ENCODE assay signal across 10 cellular contexts in genomic region chr12:22670762-22671161, GRCh38. TPM values are rescaled to one million over a fixed set of nuclear protein-coding genes. Genes with fewer than 3 reads are reported as not detected.
DNase-seq lines count a peak whose midpoint lies in the region; ATAC-seq and TF ChIP-seq lines count a peak whose summit lies in the region.
"Had no signal": no experiment of that assay in that cellular context is flagged by ENCODE, and none has a peak within 500 bp of the region (broad histone marks: within the 10 kb centered on the region; RNA-seq: fewer than 3 reads in every experiment).

No MANE protein-coding gene starts in this region.

- TF ChIP-seq CTCF in C4-2B (conservative IDR thresholded peaks at IDR 0.05) = peak; percentile 59
- peak in 2 of 3 experiments; percentile 12 to 47; a peak in 2 of 6 replicates for TF ChIP-seq CTCF in HCT116 (IDR thresholded peaks at IDR 0.05 in 2 of 3, conservative IDR thresholded peaks at IDR 0.05 in 1 of 3; ENCODE audit: borderline replicate concordance in 1 of 3, insufficient read depth in 1 of 3, low read depth in 2 of 3, low read length in 2 of 3)
- peak in 3 of 4 donors; percentile 27 to 40 (median 28) for TF ChIP-seq CTCF in right lobe of liver (IDR thresholded peaks at IDR 0.05)

- H3K4me3 ChIP-seq in HCT116 (replicated peaks in 1 of 2; ENCODE audit: low read depth in 1 of 2, low read length in 2 of 2) (no peak overlapping the region), right lobe of liver (no peak overlapping the region)

- RAD21 ChIA-PET in HCT116 (lab: Charles Lee; ENCODE audit: low non-redundant PET in 1 of 2, low total read pairs in 2 of 2, uncharacterized antibody in 2 of 2, unreplicated experiment in 2 of 2) = no interaction called here

- no peak for TF ChIP-seq POLR2A in HCT116 (IDR thresholded peaks at IDR 0.05; ENCODE audit: borderline replicate concordance, extremely low read depth, insufficient read depth, insufficient read length)
- no peak for TF ChIP-seq POLR2A in right lobe of liver (IDR thresholded peaks at IDR 0.05)

- no peak overlapping the region for H3K4me2 ChIP-seq in HCT116 (ENCODE audit: low read length)

- H3K27ac ChIP-seq in C4-2B = no peak overlapping the region
- H3K27ac ChIP-seq in HCT116 (ENCODE audit: low read depth, low read length) = no peak overlapping the region
- no peak overlapping the region for H3K27ac ChIP-seq in right lobe of liver

- H3K79me2 ChIP-seq in HCT116 (ENCODE audit: insufficient read depth, low read length) = peaks cover 19% of the 10 kb centered on the region

- CTCF ChIA-PET in HCT116 (lab: Charles Lee) = interaction anchor here (1.0 to 2.2 kb wide), 4 partner anchors 8 to 588 kb away, joined by 3 to 15 read pairs (median 8); no protein-coding TSS in a partner anchor

- ATAC-seq in HCT116 (no peak), right lobe of liver (no peak), GM19324 (IDR thresholded peaks at IDR 0.05; ENCODE audit: low FRiP score, unreplicated experiment) (no peak), GM18867 (IDR thresholded peaks at IDR 0.05; ENCODE audit: unreplicated experiment) (no peak), GM18519 (IDR thresholded peaks at IDR 0.05; ENCODE audit: low FRiP score, unreplicated experiment) (no peak)

- no peak overlapping the region for H2AFZ ChIP-seq in HCT116 (ENCODE audit: low read depth, low read length, poor library complexity, severe bottlenecking)

- H3K36me3 ChIP-seq in HCT116 (ENCODE audit: control insufficient read depth in 1 of 2, insufficient read depth in 2 of 2, low read length in 2 of 2) = peaks cover 11 to 14% of the 10 kb centered on the region in 2 experiments
- peaks cover 0 to 9% (median under 1%) of the 10 kb centered on the region in 4 donors for H3K36me3 ChIP-seq in right lobe of liver

- H3K27me3 ChIP-seq in HCT116 (ENCODE audit: insufficient read depth, low read length) (no peaks in the 10 kb centered on the region), right lobe of liver (no peaks in the 10 kb centered on the region)

- H3K9me2 ChIP-seq in HCT116 (ENCODE audit: insufficient read depth) = no peaks in the 10 kb centered on the region

- DNase-seq in HCT116 (ENCODE audit: low read depth, low spot score) (no peak), amniotic epithelial cell (ENCODE audit: low read depth) (peak; percentile 16), right lobe of liver (no peak), SHP77 treated with DMSO at 0.1 percent for 48 hours (lab: John Stamatoyannopoulos, UW) (no peak)
- DNase-seq: activated naive CD8-positive, alpha-beta T cell treated with anti-CD3 and anti-CD28 coated beads, Interleukin-2, amount 10 ng/mL, durations not matched to agents 7 days and 5 days; NK-92 treated with Interleukin-12 subunit alpha and Interleukin-12 subunit beta, amount 100 ng/mL, for 24 hours had no signal

- H3K4me1 ChIP-seq in HCT116 (ENCODE audit: control insufficient read depth in 1 of 2, insufficient read depth in 2 of 2, low read length in 2 of 2) (no peaks in the 10 kb centered on the region), right lobe of liver (no peaks in the 10 kb centered on the region)

- intact Hi-C loops in HCT116 (cut with micrococcal nuclease) (no loop called here), right lobe of liver (cut with DNase I) (no loop called here)

- POLR2A ChIA-PET in HCT116 (lab: Charles Lee) = no interaction called here

- peak; percentile 16; the same call in 1 of the 2 replicates for TF ChIP-seq RAD21 in HCT116 (IDR thresholded peaks at IDR 0.05; ENCODE audit: low read depth)

- H4K20me1 ChIP-seq in HCT116 (ENCODE audit: insufficient read depth) = no peaks in the 10 kb centered on the region

- H3K9me3 ChIP-seq in HCT116 (ENCODE audit: control insufficient read depth in 1 of 2, insufficient read depth in 1 of 2, low read depth in 1 of 2, low read length in 2 of 2) (no peaks in the 10 kb centered on the region), right lobe of liver (no peaks in the 10 kb centered on the region)

- no peak overlapping the region for H3K9ac ChIP-seq in HCT116 (ENCODE audit: low read length)

- no TSS peak for BruUV-seq in HCT116 (replicated peaks; lab: Mats Ljungman, UMichigan)

TF ChIP-seq in HCT116, 20 proteins besides CTCF, POLR2A, EP300 and RAD21:
- TF ChIP-seq SIN3A (IDR thresholded peaks at IDR 0.05; ENCODE audit: low read depth) = no peak
- no peak for TF ChIP-seq EZH2phosphoT487 (IDR thresholded peaks at IDR 0.05; ENCODE audit: borderline replicate concordance)
- no peak for TF ChIP-seq EZH2 (IDR thresholded peaks at IDR 0.05)
- TF ChIP-seq SRF (IDR thresholded peaks at IDR 0.05; ENCODE audit: low read depth) = no peak
- TF ChIP-seq JUND (IDR thresholded peaks at IDR 0.05) = no peak
- TF ChIP-seq ZBTB33 (IDR thresholded peaks at IDR 0.05; ENCODE audit: extremely low read depth, insufficient replicate concordance, low read length) = no peak
- TF ChIP-seq CBX3 (IDR thresholded peaks at IDR 0.05; ENCODE audit: low read depth) = no peak
- TF ChIP-seq SP1 (IDR thresholded peaks at IDR 0.05; ENCODE audit: low read depth) = no peak
- TF ChIP-seq POLR2AphosphoS5 (IDR thresholded peaks at IDR 0.05; ENCODE audit: low read depth, low read length) = no peak
- no peak for TF ChIP-seq ZNF274 (IDR thresholded peaks at IDR 0.05; ENCODE audit: low read depth, low read length)
- no peak for TF ChIP-seq MAX (IDR thresholded peaks at IDR 0.05)
- TF ChIP-seq EGR1 (IDR thresholded peaks at IDR 0.05; ENCODE audit: low read depth) = no peak
- TF ChIP-seq ELF1 (IDR thresholded peaks at IDR 0.05; ENCODE audit: borderline replicate concordance, low read depth) = no peak
- no peak for TF ChIP-seq REST (IDR thresholded peaks at IDR 0.05; ENCODE audit: low read depth)
- TF ChIP-seq ATF3 (IDR thresholded peaks at IDR 0.05) = no peak
- TF ChIP-seq ZFX (IDR thresholded peaks at IDR 0.05) = no peak
- no peak for TF ChIP-seq YY1 (IDR thresholded peaks at IDR 0.05; ENCODE audit: extremely low read depth, insufficient replicate concordance, low read depth, low read length)

RNA-seq across cellular contexts. Expression of gene ETNK1, which starts 45.8 kb away (rescaled TPM):
- total RNA-seq in HCT116 (2021; ENCODE audit: unreplicated experiment) (83.6 TPM), right lobe of liver (10 to 100 TPM; 24.1 to 65.3 (median 34.8) TPM)
- 21.3 and 28.6 TPM in 2 replicates for polyA plus RNA-seq in HCT116 (2012)
